In the genomic region with DNA sequence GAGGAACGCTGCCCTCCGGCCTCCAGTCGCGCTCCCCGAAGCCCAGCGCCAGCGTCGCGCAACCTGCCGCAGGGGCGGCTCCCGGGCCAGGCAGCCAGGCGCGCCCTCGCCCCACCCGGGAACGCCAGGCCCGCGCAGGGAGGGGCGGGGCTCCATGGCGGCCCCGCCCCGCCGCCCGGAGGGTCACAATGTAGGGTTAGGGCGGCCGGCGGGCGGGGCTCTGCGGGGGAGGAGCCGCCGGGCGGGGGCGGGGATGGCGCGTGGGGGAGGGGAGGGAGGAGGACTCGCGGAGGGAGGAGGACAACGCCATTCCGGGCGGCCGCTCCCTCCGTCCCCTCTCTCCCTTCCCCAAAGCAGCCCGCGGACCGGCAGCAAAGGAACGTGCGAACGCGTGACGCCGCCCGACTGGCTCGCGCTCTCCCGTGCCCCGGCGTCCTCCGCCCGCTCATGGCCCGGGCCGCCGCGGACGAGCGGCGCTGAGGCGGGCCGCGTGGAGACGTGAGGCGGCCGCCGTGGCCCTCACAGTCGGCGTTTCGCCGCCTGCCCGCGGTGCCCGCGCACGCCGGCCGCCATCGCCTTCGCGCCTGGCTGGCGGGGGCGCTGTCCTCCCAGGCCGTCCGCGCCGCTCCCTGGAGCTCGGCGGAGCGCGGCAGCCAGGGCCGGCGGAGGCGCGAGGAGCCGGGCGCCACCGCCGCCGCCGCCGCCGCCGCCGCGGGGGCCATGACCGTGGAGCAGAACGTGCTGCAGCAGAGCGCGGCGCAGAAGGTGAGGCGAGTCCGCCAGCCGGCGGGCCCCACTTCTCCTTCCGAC, we compare ENCODE assay signal across 8 cellular contexts. TPM values are rescaled to one million over a fixed set of nuclear protein-coding genes. Genes with fewer than 3 reads are reported as not detected.
A peak's percentile ranks its signal among the peaks of the same experiment; 100 is the strongest.
DNase-seq lines count a peak whose midpoint lies in the region; ATAC-seq and TF ChIP-seq lines count a peak whose summit lies in the region.

A gene with protein sequence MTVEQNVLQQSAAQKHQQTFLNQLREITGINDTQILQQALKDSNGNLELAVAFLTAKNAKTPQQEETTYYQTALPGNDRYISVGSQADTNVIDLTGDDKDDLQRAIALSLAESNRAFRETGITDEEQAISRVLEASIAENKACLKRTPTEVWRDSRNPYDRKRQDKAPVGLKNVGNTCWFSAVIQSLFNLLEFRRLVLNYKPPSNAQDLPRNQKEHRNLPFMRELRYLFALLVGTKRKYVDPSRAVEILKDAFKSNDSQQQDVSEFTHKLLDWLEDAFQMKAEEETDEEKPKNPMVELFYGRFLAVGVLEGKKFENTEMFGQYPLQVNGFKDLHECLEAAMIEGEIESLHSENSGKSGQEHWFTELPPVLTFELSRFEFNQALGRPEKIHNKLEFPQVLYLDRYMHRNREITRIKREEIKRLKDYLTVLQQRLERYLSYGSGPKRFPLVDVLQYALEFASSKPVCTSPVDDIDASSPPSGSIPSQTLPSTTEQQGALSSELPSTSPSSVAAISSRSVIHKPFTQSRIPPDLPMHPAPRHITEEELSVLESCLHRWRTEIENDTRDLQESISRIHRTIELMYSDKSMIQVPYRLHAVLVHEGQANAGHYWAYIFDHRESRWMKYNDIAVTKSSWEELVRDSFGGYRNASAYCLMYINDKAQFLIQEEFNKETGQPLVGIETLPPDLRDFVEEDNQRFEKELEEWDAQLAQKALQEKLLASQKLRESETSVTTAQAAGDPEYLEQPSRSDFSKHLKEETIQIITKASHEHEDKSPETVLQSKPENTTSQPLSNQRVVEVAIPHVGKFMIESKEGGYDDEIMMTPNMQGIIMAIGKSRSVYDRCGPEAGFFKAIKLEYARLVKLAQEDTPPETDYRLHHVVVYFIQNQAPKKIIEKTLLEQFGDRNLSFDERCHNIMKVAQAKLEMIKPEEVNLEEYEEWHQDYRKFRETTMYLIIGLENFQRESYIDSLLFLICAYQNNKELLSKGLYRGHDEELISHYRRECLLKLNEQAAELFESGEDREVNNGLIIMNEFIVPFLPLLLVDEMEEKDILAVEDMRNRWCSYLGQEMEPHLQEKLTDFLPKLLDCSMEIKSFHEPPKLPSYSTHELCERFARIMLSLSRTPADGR (plus strand): TSS at position 309 of the 810 bp plus-strand sequence. CDS start 412 bp downstream, at position 721.

- H3K79me2 ChIP-seq in trophoblast cell (ENCODE audit: control insufficient read depth, insufficient read depth, low read length, poor library complexity): peaks cover 13% of the 10 kb centered on the region

- H3K18ac ChIP-seq in trophoblast cell (ENCODE audit: low read length): peak within 1 kb of the TSS; percentile 99

- WGBS in trophoblast cell (ENCODE audit: extremely low coverage, insufficient coverage, insufficient read length): no CpG with 5 or more reads among the region's 123 CpGs
- WGBS in tibial nerve, 2 donors: 0 to 1% methylated on average over 46 to 74 of the region's 123 CpGs

- H3K4me1 ChIP-seq in trophoblast cell (ENCODE audit: control insufficient read depth in 1 of 2, insufficient read depth in 2 of 2, low read length in 2 of 2): no peaks in the 10 kb centered on the region
- H3K4me1 ChIP-seq in tibial nerve: peaks cover 0 to 40% (median 17%) of the 10 kb centered on the region in 4 donors

- peak within 1 kb of the TSS; percentile 94 for H4K8ac ChIP-seq in trophoblast cell (ENCODE audit: low read depth, low read length)

- H3K79me1 ChIP-seq in trophoblast cell (ENCODE audit: low read length): peaks cover 12% of the 10 kb centered on the region

- H3K4ac ChIP-seq in trophoblast cell (ENCODE audit: low read depth, low read length): peak within 1 kb of the TSS; percentile 100

- peak in 1 of 2 donors; percentile 92 for TF ChIP-seq EP300 in tibial nerve (IDR thresholded peaks at IDR 0.05)

- ATAC-seq in activated naive CD8-positive, alpha-beta T cell treated with anti-CD3 and anti-CD28 coated beads, Interleukin-2, amount 10 ng/mL, durations not matched to agents 7 days and 5 days (ENCODE audit: low read depth): peak; percentile 79
- ATAC-seq in Right ventricle myocardium superior (ENCODE audit: poor library complexity): peak; percentile 98

- H3K27ac ChIP-seq in trophoblast cell (ENCODE audit: low read depth, low read length) (peak within 1 kb of the TSS; percentile 99), tibial nerve (peak within 1 kb of the TSS; percentile 92 to 98 (median 94))

- H2AK5ac ChIP-seq in trophoblast cell (ENCODE audit: low read length): peak within 1 kb of the TSS; percentile 97

- H2BK5ac ChIP-seq in trophoblast cell (ENCODE audit: low read depth, low read length, poor library complexity): peak within 1 kb of the TSS; percentile 99

- peak within 1 kb of the TSS; percentile 94 for H4K91ac ChIP-seq in trophoblast cell (ENCODE audit: low read depth, low read length)

- H3K9ac ChIP-seq in trophoblast cell (ENCODE audit: low read length): peak within 1 kb of the TSS; percentile 89

- DNase-seq in GM10266 (ENCODE audit: extremely low spot score) (peak; percentile 98), HFFc6 (peak; percentile 44), NB4 (ENCODE audit: low read depth) (peak; percentile 85), SW 1271 (lab: John Stamatoyannopoulos, UW) (peak; percentile 55 to 68), Right ventricle myocardium superior (peak; percentile 95), trophoblast cell (peak; percentile 89 to 96), tibial nerve (ENCODE audit: low spot score in 2 of 2) (peak; percentile 89 to 90)
- peak; percentile 88 for DNase-seq in activated naive CD8-positive, alpha-beta T cell treated with anti-CD3 and anti-CD28 coated beads, Interleukin-2, amount 10 ng/mL, durations not matched to agents 7 days and 5 days

- peak within 1 kb of the TSS; percentile 93 for H2AFZ ChIP-seq in trophoblast cell (ENCODE audit: insufficient read depth, low read length, poor library complexity)

- POLR2A ChIA-PET in activated naive CD8-positive, alpha-beta T cell treated with anti-CD3 and anti-CD28 coated beads, Interleukin-2, amount 10 ng/mL, durations not matched to agents 7 days and 5 days (lab: Charles Lee): interaction anchor here (0.6 to 1.5 kb wide), 4 partner anchors 13 to 664 kb away, joined by 3 to 8 read pairs (median 3); a partner anchor contains a TSS

- no peaks in the 10 kb centered on the region for H3K27me3 ChIP-seq in trophoblast cell (ENCODE audit: insufficient read depth, low read length)
- no peaks in the 10 kb centered on the region for H3K27me3 ChIP-seq in tibial nerve

- no peaks in the 10 kb centered on the region for H3K36me3 Mint-ChIP-seq in HFFc6 (ENCODE audit: low read depth)
- H3K36me3 Mint-ChIP-seq in activated naive CD8-positive, alpha-beta T cell treated with anti-CD3 and anti-CD28 coated beads, Interleukin-2, amount 10 ng/mL, durations not matched to agents 7 days and 5 days: peaks cover 3% of the 10 kb centered on the region

- H2BK12ac ChIP-seq in trophoblast cell (ENCODE audit: low read length): peak within 1 kb of the TSS; percentile 81

- no peaks in the 10 kb centered on the region for H3K9me3 Mint-ChIP-seq in HFFc6
- no peaks in the 10 kb centered on the region for H3K9me3 Mint-ChIP-seq in activated naive CD8-positive, alpha-beta T cell treated with anti-CD3 and anti-CD28 coated beads, Interleukin-2, amount 10 ng/mL, durations not matched to agents 7 days and 5 days

- peak within 1 kb of the TSS; percentile 100 for H3K14ac ChIP-seq in trophoblast cell (ENCODE audit: low read length)

- no peaks in the 10 kb centered on the region for H3K9me3 ChIP-seq in trophoblast cell (ENCODE audit: insufficient read depth, low read depth, low read length)
- H3K9me3 ChIP-seq in tibial nerve: no peaks in the 10 kb centered on the region

- peak; percentile 69 for TF ChIP-seq CTCF in GM10266 (IDR thresholded peaks at IDR 0.05; ENCODE audit: control insufficient read depth, insufficient read depth, low read depth, missing control alignments)
- TF ChIP-seq CTCF in HFFc6 (IDR thresholded peaks at IDR 0.05): no peak
- no peak for TF ChIP-seq CTCF in NB4 (IDR thresholded peaks at IDR 0.05; ENCODE audit: low read depth, low read length)
- peak in 3 of 5 experiments; percentile 28 to 60 (median 33) for TF ChIP-seq CTCF in tibial nerve (IDR thresholded peaks at IDR 0.05)

- peak within 1 kb of the TSS; percentile 96 for H4K12ac ChIP-seq in trophoblast cell (ENCODE audit: low read depth, low read length)

- peaks cover 21% of the 10 kb centered on the region for H3K4me1 Mint-ChIP-seq in HFFc6 (ENCODE audit: low read depth)
- peaks cover 19% of the 10 kb centered on the region for H3K4me1 Mint-ChIP-seq in activated naive CD8-positive, alpha-beta T cell treated with anti-CD3 and anti-CD28 coated beads, Interleukin-2, amount 10 ng/mL, durations not matched to agents 7 days and 5 days

- H3K27me3 Mint-ChIP-seq in HFFc6 (ENCODE audit: insufficient read depth): peaks cover 13% of the 10 kb centered on the region
- H3K27me3 Mint-ChIP-seq in activated naive CD8-positive, alpha-beta T cell treated with anti-CD3 and anti-CD28 coated beads, Interleukin-2, amount 10 ng/mL, durations not matched to agents 7 days and 5 days: peaks cover 13% of the 10 kb centered on the region

- H3K4me2 ChIP-seq in trophoblast cell (ENCODE audit: low read length): peak within 1 kb of the TSS; percentile 98

- TF ChIP-seq POLR2A in NB4 (IDR thresholded peaks at IDR 0.05; ENCODE audit: extremely low read depth, insufficient read length) (peak; percentile 57), tibial nerve (IDR thresholded peaks at IDR 0.05) (peak; percentile 77 to 87)

- H3K4me3 ChIP-seq in NB4 (ENCODE audit: low read depth, low read length): peak within 1 kb of the TSS; percentile 95
- peak within 1 kb of the TSS; percentile 88 for H3K4me3 ChIP-seq in trophoblast cell (ENCODE audit: low read depth, low read length)
- H3K4me3 ChIP-seq in tibial nerve: peak within 1 kb of the TSS; percentile 53 to 99 (median 88)

- H3K23ac ChIP-seq in trophoblast cell (ENCODE audit: low read length): no peak within 1 kb of the TSS

- peak within 1 kb of the TSS; percentile 95 for H3K4me3 Mint-ChIP-seq in HFFc6
- H3K4me3 Mint-ChIP-seq in activated naive CD8-positive, alpha-beta T cell treated with anti-CD3 and anti-CD28 coated beads, Interleukin-2, amount 10 ng/mL, durations not matched to agents 7 days and 5 days: peak within 1 kb of the TSS; percentile 92

- H3K27ac Mint-ChIP-seq in HFFc6: peak within 1 kb of the TSS; percentile 83
- peak within 1 kb of the TSS; percentile 94 for H3K27ac Mint-ChIP-seq in activated naive CD8-positive, alpha-beta T cell treated with anti-CD3 and anti-CD28 coated beads, Interleukin-2, amount 10 ng/mL, durations not matched to agents 7 days and 5 days

- H2BK120ac ChIP-seq in trophoblast cell (ENCODE audit: insufficient read depth, low read length, poor library complexity): peak within 1 kb of the TSS; percentile 97

- intact Hi-C loops in Right ventricle myocardium superior (cut with DNase I): loop anchor here (10.0 kb wide), 1 partner anchor 85 kb away; no protein-coding TSS in a partner anchor

- H3K36me3 ChIP-seq in trophoblast cell (ENCODE audit: control insufficient read depth in 1 of 2, insufficient read depth in 2 of 2, low read length in 2 of 2) (no peaks in the 10 kb centered on the region), tibial nerve (no peaks in the 10 kb centered on the region)

RNA-seq across cellular contexts. Expression of the gene that starts here (rescaled TPM):
- total RNA-seq in HFFc6 (2021; fragmentation: NEBNext Ultra II Directional; extraction: Animal tissue kit (Norgen Biotek cat#: 25700)): 10 to 100 TPM; 13.8 to 18.3 (median 16.6) TPM
- total RNA-seq in activated naive CD8-positive, alpha-beta T cell treated with anti-CD3 and anti-CD28 coated beads, Interleukin-2, amount 10 ng/mL, durations not matched to agents 7 days and 5 days: 10 to 100 TPM; 70.4 to 73.4 TPM
- 46.0 TPM for total RNA-seq in Right ventricle myocardium superior
- 44.5 and 45.5 TPM in 2 replicates for polyA plus RNA-seq in trophoblast cell (2013)
- 10 to 100 TPM; 59.6 to 79.8 (median 69.9) TPM for total RNA-seq in tibial nerve

Comparison
In these comparisons a context has a peak if more than half of its experiments do, and no peak if none do; other contexts are left out.
1. Peak in every context shown above with its lines: DNase-seq, ATAC-seq, H3K4me3 ChIP-seq and H3K27ac ChIP-seq.
2. DNase-seq: peak in every context shown above with its lines; median percentile 98 in GM10266; 95 in Right ventricle myocardium superior; 92 in trophoblast cell; 90 in tibial nerve; 88 in activated naive CD8-positive, alpha-beta T cell treated with anti-CD3 and anti-CD28 coated beads, Interleukin-2, amount 10 ng/mL, durations not matched to agents 7 days and 5 days; 85 in NB4; 62 in SW 1271; 44 in HFFc6.
3. CTCF ChIP-seq: peak in GM10266 (single experiment) and tibial nerve (3 of 5); none in HFFc6 (single experiment) and NB4 (single experiment).